16 cellular contexts compared by ENCODE assay signal in the genomic region with DNA sequence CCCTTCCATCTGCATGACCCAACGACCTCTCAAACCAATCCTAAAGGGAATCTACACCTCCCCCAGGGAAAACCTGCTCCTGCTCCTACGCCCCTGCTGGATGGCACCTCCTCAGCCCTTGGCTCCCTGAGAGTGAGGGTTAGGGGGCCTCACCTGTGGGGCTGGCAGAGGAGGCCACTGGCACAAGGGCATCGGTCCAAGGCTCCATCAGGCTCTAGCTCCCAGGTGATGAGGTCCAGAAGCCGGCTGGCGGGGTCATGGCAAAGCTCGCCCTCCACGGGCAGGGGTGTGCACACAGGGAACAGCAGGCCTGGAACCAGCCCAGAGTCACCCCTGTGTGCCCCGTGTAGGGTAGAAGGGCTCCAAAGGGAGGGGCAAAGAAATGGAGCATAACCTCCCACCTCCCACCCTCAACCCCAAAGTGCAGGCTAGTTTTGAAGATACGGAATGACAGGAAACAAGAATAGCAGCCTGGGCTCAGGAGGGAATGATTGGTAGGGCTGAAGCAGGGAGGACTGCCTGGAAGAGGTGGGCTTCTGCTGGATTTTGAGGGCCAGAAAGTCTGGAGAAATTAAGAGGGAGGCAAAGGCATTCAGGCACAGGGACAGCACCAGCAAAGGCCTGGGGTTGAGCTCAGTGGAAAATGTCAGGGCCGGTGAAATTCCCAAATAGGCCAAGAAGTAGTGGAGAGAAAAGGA. TPM values are rescaled to one million over a fixed set of nuclear protein-coding genes. Genes with fewer than 3 reads are reported as not detected.
DNase-seq lines count a peak whose midpoint lies in the region; ATAC-seq, FAIRE-seq and TF ChIP-seq lines count a peak whose summit lies in the region.
"Had no signal": no experiment of that assay in that cellular context is flagged by ENCODE, and none has a peak within 500 bp of the region (broad histone marks: within the 10 kb centered on the region; RNA-seq: fewer than 3 reads in every experiment).

No MANE protein-coding gene starts in this region.

- no peak overlapping the region for H3K56ac ChIP-seq in H1 (replicated peaks; ENCODE audit: insufficient read length, low read depth, low read length)

- no peak overlapping the region for H3K14ac ChIP-seq in H1 (ENCODE audit: insufficient read length)

- H3K4ac ChIP-seq in H1 (replicated peaks; ENCODE audit: insufficient read length, low read depth, low read length): no peak overlapping the region

- no peak for TF ChIP-seq EP300 in H1 (IDR thresholded peaks at IDR 0.05; ENCODE audit: borderline replicate concordance in 1 of 2, low read depth in 2 of 2, low read length in 2 of 2)

- H3K23ac ChIP-seq in H1 (ENCODE audit: insufficient read length): no peak overlapping the region

- H3K27ac ChIP-seq in RWPE1: peak overlapping the region; percentile 55
- H3K27ac ChIP-seq in H1 (ENCODE audit: low read depth, low read length): no peak overlapping the region
- H3K27ac ChIP-seq in prostate gland: no peak overlapping the region
- H3K27ac ChIP-seq: 22Rv1; BLaER1 treated with 17β-estradiol and CSF1 and Interleukin-3, amounts not matched to agents 10 nM and 100 nM; HL-60 had no signal

- H3K4me3 Mint-ChIP-seq in activated CD4-positive, alpha-beta memory T cell treated with anti-CD3 and anti-CD28 coated beads, Interleukin-2, amount 10 ng/mL, durations not matched to agents 7 days and 5 days: no peak overlapping the region
- no peak overlapping the region for H3K4me3 Mint-ChIP-seq in activated CD4-positive, alpha-beta memory T cell treated with anti-CD3 and anti-CD28 coated beads for 36 hours

- no peak overlapping the region for H3K9ac ChIP-seq in H1 (replicated peaks in 1 of 4; ENCODE audit: extremely low read depth in 1 of 4, low read depth in 3 of 4, low read length in 3 of 4)
- H3K9ac ChIP-seq: BLaER1 treated with 17β-estradiol and CSF1 and Interleukin-3, amounts not matched to agents 10 nM and 100 nM had no signal

- H4K5ac ChIP-seq in H1 (ENCODE audit: insufficient read length, low read depth, low read length): no peak overlapping the region

- no peaks in the 10 kb centered on the region for H3K23me2 ChIP-seq in H1 (ENCODE audit: low read depth, low read length)

- H3K27me3 ChIP-seq in H1 (replicated peaks in 1 of 4; ENCODE audit: control insufficient read depth in 3 of 4, extremely low read depth in 1 of 4, insufficient read depth in 3 of 4, low read length in 3 of 4): no peaks in the 10 kb centered on the region
- H3K27me3 ChIP-seq in prostate gland (replicated peaks; ENCODE audit: insufficient read depth): no peaks in the 10 kb centered on the region
- H3K27me3 ChIP-seq: BLaER1 treated with 17β-estradiol and CSF1 and Interleukin-3, amounts not matched to agents 10 nM and 100 nM had no signal

- in situ Hi-C loops in GM13976 (cut with MboI; ENCODE audit: low sequenced_read_pairs, unreplicated experiment): loop anchor here (10.0 kb wide), 1 partner anchor 161 kb away; no protein-coding TSS in a partner anchor

- H3K9me3 Mint-ChIP-seq in activated CD4-positive, alpha-beta memory T cell treated with anti-CD3 and anti-CD28 coated beads, Interleukin-2, amount 10 ng/mL, durations not matched to agents 7 days and 5 days: no peaks in the 10 kb centered on the region
- no peaks in the 10 kb centered on the region for H3K9me3 Mint-ChIP-seq in activated CD4-positive, alpha-beta memory T cell treated with anti-CD3 and anti-CD28 coated beads for 36 hours

- no peak overlapping the region for H2AFZ ChIP-seq in H1 (ENCODE audit: low read length)

- no peak overlapping the region for H3K4me3 ChIP-seq in H1 (ENCODE audit: extremely low read depth in 1 of 4, insufficient read depth in 2 of 4, low read depth in 3 of 4, low read length in 4 of 4)
- H3K4me3 ChIP-seq in prostate gland: no peak overlapping the region
- H3K4me3 ChIP-seq: BLaER1 treated with 17β-estradiol and CSF1 and Interleukin-3, amounts not matched to agents 10 nM and 100 nM had no signal

- no peak overlapping the region for H2BK12ac ChIP-seq in H1 (ENCODE audit: low read depth, low read length)

- H2BK20ac ChIP-seq in H1 (ENCODE audit: low read length): no peak overlapping the region

- ATAC-seq in HG03432 (IDR thresholded peaks at IDR 0.05; ENCODE audit: unreplicated experiment): no peak

- TF ChIP-seq POLR2A in H1 (IDR thresholded peaks at IDR 0.05; ENCODE audit: control extremely low read depth in 1 of 2, low read depth in 2 of 2, low read length in 2 of 2) (no peak), prostate gland (IDR thresholded peaks at IDR 0.05) (no peak)

- peaks cover 17% of the 10 kb centered on the region for H3K4me1 Mint-ChIP-seq in activated CD4-positive, alpha-beta memory T cell treated with anti-CD3 and anti-CD28 coated beads, Interleukin-2, amount 10 ng/mL, durations not matched to agents 7 days and 5 days
- peaks cover 10% of the 10 kb centered on the region for H3K4me1 Mint-ChIP-seq in activated CD4-positive, alpha-beta memory T cell treated with anti-CD3 and anti-CD28 coated beads for 36 hours (ENCODE audit: low read depth)

- H3K79me1 ChIP-seq in H1 (ENCODE audit: low read depth, low read length): no peaks in the 10 kb centered on the region

- H3K4me1 ChIP-seq in H1 (replicated peaks in 1 of 4; ENCODE audit: control insufficient read depth in 3 of 4, insufficient read depth in 4 of 4, low read length in 3 of 4) (no peaks in the 10 kb centered on the region; a peak in 1 of 7 replicates), prostate gland (replicated peaks) (no peaks in the 10 kb centered on the region)

- H3K27me3 Mint-ChIP-seq in activated CD4-positive, alpha-beta memory T cell treated with anti-CD3 and anti-CD28 coated beads, Interleukin-2, amount 10 ng/mL, durations not matched to agents 7 days and 5 days: peaks cover 11% of the 10 kb centered on the region
- H3K27me3 Mint-ChIP-seq in activated CD4-positive, alpha-beta memory T cell treated with anti-CD3 and anti-CD28 coated beads for 36 hours: no peaks in the 10 kb centered on the region

- H3K9me3 ChIP-seq in H1 (ENCODE audit: insufficient read depth in 2 of 2, low read depth in 1 of 2, low read length in 1 of 2): no peaks in the 10 kb centered on the region
- H3K9me3 ChIP-seq in prostate gland: no peaks in the 10 kb centered on the region

- no peak overlapping the region for H4K91ac ChIP-seq in H1 (replicated peaks; ENCODE audit: insufficient read length, low read length)

- no peak overlapping the region for H3K18ac ChIP-seq in H1 (ENCODE audit: extremely low read depth, low read length)

- H3K36me3 Mint-ChIP-seq in activated CD4-positive, alpha-beta memory T cell treated with anti-CD3 and anti-CD28 coated beads, Interleukin-2, amount 10 ng/mL, durations not matched to agents 7 days and 5 days (ENCODE audit: low read depth): peaks cover 4% of the 10 kb centered on the region
- H3K36me3 Mint-ChIP-seq in activated CD4-positive, alpha-beta memory T cell treated with anti-CD3 and anti-CD28 coated beads for 36 hours: no peaks in the 10 kb centered on the region

- TF ChIP-seq CTCF in RWPE1 (conservative IDR thresholded peaks at IDR 0.05; ENCODE audit: low read depth) (no peak), H1 (IDR thresholded peaks at IDR 0.05; ENCODE audit: control extremely low read depth in 1 of 3, insufficient read depth in 1 of 3, low read depth in 1 of 3, low read length in 3 of 3) (no peak), prostate gland (IDR thresholded peaks at IDR 0.05) (no peak), GM13976 (IDR thresholded peaks at IDR 0.05; ENCODE audit: borderline replicate concordance, control extremely low read depth, extremely low read depth, insufficient read depth, missing control alignments) (no peak)

- intact Hi-C loops in activated CD4-positive, alpha-beta memory T cell treated with anti-CD3 and anti-CD28 coated beads for 36 hours (cut with micrococcal nuclease): loop anchor here (2.0 kb wide), 1 partner anchor 167 kb away; no protein-coding TSS in a partner anchor
- intact Hi-C loops in prostate gland (cut with DNase I): no loop called here

- 88% methylated on average over 9 of the region's 10 CpGs; no CpG with 5 or more reads in 1 of the 2 experiments for WGBS in H1 (ENCODE audit: extremely low coverage in 1 of 2, insufficient coverage in 1 of 2, insufficient read length in 1 of 2, insufficient replicate concordance in 2 of 2, low coverage in 1 of 2, low lambda C conversion rate in 2 of 2, missing lambda C conversion rate in 1 of 2), 2 experiments
- WGBS in prostate gland: 93% methylated on average over 10 of the region's 10 CpGs

- no peak overlapping the region for H2BK15ac ChIP-seq in H1 (ENCODE audit: low read length)

- peaks cover 0 to 2% of the 10 kb centered on the region in 2 experiments for H4K20me1 ChIP-seq in H1 (replicated peaks in 1 of 2; ENCODE audit: control insufficient read depth in 1 of 2, insufficient read depth in 2 of 2, low read length in 2 of 2)
- H4K20me1 ChIP-seq: BLaER1 treated with 17β-estradiol and CSF1 and Interleukin-3, amounts not matched to agents 10 nM and 100 nM had no signal

- DNase-seq in activated CD4-positive, alpha-beta memory T cell treated with anti-CD3 and anti-CD28 coated beads, Interleukin-2, amount 10 ng/mL, durations not matched to agents 7 days and 5 days: no peak
- no peak for DNase-seq in activated CD4-positive, alpha-beta memory T cell treated with anti-CD3 and anti-CD28 coated beads for 36 hours
- DNase-seq in RWPE1 (ENCODE audit: low spot score) (no peak), H1 (ENCODE audit: low read depth in 1 of 2, low spot score in 2 of 2) (no peak), prostate gland (ENCODE audit: low spot score) (peak; percentile 1), MV-4-11 (lab: John Stamatoyannopoulos, UW) (no peak), GM13976 (ENCODE audit: low spot score) (no peak)
- DNase-seq: DMS 273 treated with DMSO at 0.1 percent for 48 hours, EL, KBM-7, NCI-H1092, NCI-H69 had no signal

- no peak overlapping the region for H2AK5ac ChIP-seq in H1 (ENCODE audit: low read depth, low read length)

- no peak for TF ChIP-seq RAD21 in H1 (IDR thresholded peaks at IDR 0.05 in 1 of 2, conservative IDR thresholded peaks at IDR 0.05 in 1 of 2; ENCODE audit: low read depth in 2 of 2, low read length in 2 of 2)

- no peak overlapping the region for H2BK5ac ChIP-seq in H1 (ENCODE audit: low read depth, low read length)

- FAIRE-seq in H1 (lab: Jason Lieb, UNC): no peak

- no peaks in the 10 kb centered on the region for H3K79me2 ChIP-seq in H1 (ENCODE audit: control insufficient read depth in 1 of 2, insufficient read depth in 2 of 2, low read length in 2 of 2)

- peak overlapping the region; percentile 3 for H3K27ac Mint-ChIP-seq in activated CD4-positive, alpha-beta memory T cell treated with anti-CD3 and anti-CD28 coated beads, Interleukin-2, amount 10 ng/mL, durations not matched to agents 7 days and 5 days
- H3K27ac Mint-ChIP-seq in activated CD4-positive, alpha-beta memory T cell treated with anti-CD3 and anti-CD28 coated beads for 36 hours: no peak overlapping the region

- no peak overlapping the region for H3K4me2 ChIP-seq in H1 (ENCODE audit: insufficient read depth in 1 of 2, low read depth in 2 of 2, low read length in 2 of 2)
- H3K4me2 ChIP-seq: BLaER1 treated with 17β-estradiol and CSF1 and Interleukin-3, amounts not matched to agents 10 nM and 100 nM had no signal

- peak overlapping the region; percentile 23; the same call in 1 of the 2 replicates for H4K8ac ChIP-seq in H1 (ENCODE audit: extremely low read depth, insufficient read depth, low read length)

- POLR2A ChIA-PET in activated CD4-positive, alpha-beta memory T cell treated with anti-CD3 and anti-CD28 coated beads, Interleukin-2, amount 10 ng/mL, durations not matched to agents 7 days and 5 days (lab: Charles Lee): no interaction called here
- POLR2A ChIA-PET in activated CD4-positive, alpha-beta memory T cell treated with anti-CD3 and anti-CD28 coated beads for 36 hours (lab: Charles Lee): no interaction called here
- POLR2A ChIA-PET in RWPE1 (lab: Yijun Ruan, JAX; ENCODE audit: low non-redundant PET): no interaction called here
- POLR2A ChIA-PET in H1 (lab: Charles Lee; ENCODE audit: partially characterized antibody): no interaction called here

- CTCF ChIA-PET in activated CD4-positive, alpha-beta memory T cell treated with anti-CD3 and anti-CD28 coated beads, Interleukin-2, amount 10 ng/mL, durations not matched to agents 7 days and 5 days (lab: Charles Lee): interaction anchor here (0.6 to 1.7 kb wide), 7 partner anchors 11 to 167 kb away, joined by 3 to 7 read pairs (median 3); a partner anchor contains a TSS
- CTCF ChIA-PET in activated CD4-positive, alpha-beta memory T cell treated with anti-CD3 and anti-CD28 coated beads for 36 hours (lab: Charles Lee): interaction anchor here (1.2 to 3.8 kb wide), 9 partner anchors 9 to 271 kb away, joined by 3 to 27 read pairs (median 7); a partner anchor contains a TSS
- CTCF ChIA-PET in RWPE1 (lab: Yijun Ruan, JAX): interaction anchor here (1.0 to 1.4 kb wide), 2 partner anchors 9 to 10 kb away, joined by 4 read pairs; no protein-coding TSS in a partner anchor
- CTCF ChIA-PET in H1 (lab: Charles Lee; ENCODE audit: partially characterized antibody): interaction anchor here (0.8 to 6.2 kb wide), 23 partner anchors 9 to 283 kb away, joined by 3 to 63 read pairs (median 5); a partner anchor contains a TSS

- no peak overlapping the region for H2BK120ac ChIP-seq in H1 (replicated peaks; ENCODE audit: low read depth, low read length)

- H3K36me3 ChIP-seq in H1 (ENCODE audit: control insufficient read depth in 2 of 4, insufficient read depth in 4 of 4, low read length in 3 of 4) (peaks cover 0 to 2% (median 0%) of the 10 kb centered on the region in 4 experiments; a peak in 3 of 8 replicates), prostate gland (no peaks in the 10 kb centered on the region)
- H3K36me3 ChIP-seq: BLaER1 treated with 17β-estradiol and CSF1 and Interleukin-3, amounts not matched to agents 10 nM and 100 nM had no signal

RNA-seq across cellular contexts. Expression of a gene that starts 42.6 kb away (rescaled TPM):
- not detected for total RNA-seq in activated CD4-positive, alpha-beta memory T cell treated with anti-CD3 and anti-CD28 coated beads, Interleukin-2, amount 10 ng/mL, durations not matched to agents 7 days and 5 days
- total RNA-seq in activated CD4-positive, alpha-beta memory T cell treated with anti-CD3 and anti-CD28 coated beads for 36 hours: not detected
- total RNA-seq in H1 (2021; fragmentation: NEBNext Ultra II Directional; extraction: Animal tissue kit (Norgen Biotek cat#: 25700)): 30.0 and 30.2 TPM in 2 replicates
- polyA plus RNA-seq in H1 (2011; rRNA removed): 40.1 and 51.0 TPM in 2 replicates
- polyA plus RNA-seq in H1 (2011; cell fraction: cytosol; rRNA removed): 47.2 TPM
- 32.6 TPM for polyA plus RNA-seq in H1 (2011; cell fraction: nucleus; rRNA removed)
- 22.0 to 30.0 TPM (median 28.4 TPM) in 4 replicates for polyA plus RNA-seq in H1 (2012, experiment 1 of 2)
- 26.0 TPM for polyA plus RNA-seq in H1 (2012, experiment 2 of 2)
- 18.9 TPM for polyA plus RNA-seq in H1 (2013, experiment 1 of 2)
- 19.7 TPM for polyA plus RNA-seq in H1 (2013, experiment 2 of 2)
- 40.5 and 47.6 TPM in 2 replicates for polyA minus RNA-seq in H1 (2011; rRNA and poly(A)+ RNA removed)
- 23.2 TPM for polyA minus RNA-seq in H1 (2011; cell fraction: cytosol; rRNA and poly(A)+ RNA removed)
- polyA minus RNA-seq in H1 (2011; cell fraction: nucleus; rRNA and poly(A)+ RNA removed): 25.2 TPM
- 100 to 1,000 TPM; 160 to 273 TPM for total RNA-seq in prostate gland

Comparison
In these comparisons a context has a peak if more than half of its experiments do, and no peak if none do; other contexts are left out.
1. RNA of a gene that starts 42.6 kb away (total RNA-seq): 160 to 273 TPM in prostate gland and 30.0 to 30.2 TPM in H1; not detected in activated CD4-positive, alpha-beta memory T cell treated with anti-CD3 and anti-CD28 coated beads, Interleukin-2, amount 10 ng/mL, durations not matched to agents 7 days and 5 days and not detected in activated CD4-positive, alpha-beta memory T cell treated with anti-CD3 and anti-CD28 coated beads for 36 hours; every median in the first group is over 10 times any median in the second.